20 cellular contexts compared by ENCODE assay signal in the genomic region with DNA sequence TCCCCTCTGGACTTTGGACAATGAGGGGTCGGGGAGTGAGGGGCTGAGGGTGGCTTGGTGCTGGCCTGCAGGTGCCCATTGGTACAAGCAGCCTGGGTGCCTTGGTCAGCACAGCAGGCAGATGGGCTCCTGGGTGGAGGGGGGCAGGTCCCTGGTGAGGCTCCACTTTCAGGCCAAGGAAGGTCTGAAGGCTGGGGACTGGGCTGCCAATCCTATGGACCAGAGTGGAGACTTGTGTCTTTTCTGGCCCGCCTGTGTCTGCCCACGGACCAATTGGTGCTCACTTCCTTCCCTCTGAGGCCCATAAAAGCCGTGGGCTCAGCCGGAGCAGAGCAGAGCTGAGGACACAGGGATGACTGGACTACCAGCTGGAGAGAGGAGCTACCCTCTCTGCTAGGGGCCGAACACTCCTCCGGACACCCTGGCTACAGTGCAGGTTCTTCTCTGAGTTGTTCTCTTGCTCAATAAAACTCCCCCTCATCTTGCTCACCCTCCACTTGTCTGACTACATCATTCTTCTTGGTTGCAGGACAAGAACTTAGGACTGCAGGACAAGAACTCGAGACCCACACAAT. TPM values are rescaled to one million over a fixed set of nuclear protein-coding genes. Genes with fewer than 3 reads are reported as not detected.
DNase-seq lines count a peak whose midpoint lies in the region; ATAC-seq and TF ChIP-seq lines count a peak whose summit lies in the region.
"Had no signal": no experiment of that assay in that cellular context is flagged by ENCODE, and none has a peak within 500 bp of the region (broad histone marks: within the 10 kb centered on the region; RNA-seq: fewer than 3 reads in every experiment).

No MANE protein-coding gene starts in this region.

- TF ChIP-seq CTCF in RWPE1 (conservative IDR thresholded peaks at IDR 0.05; ENCODE audit: low read depth) = no peak

- H3K9me3 Mint-ChIP-seq in stimulated activated naive CD8-positive, alpha-beta T cell treated with anti-CD3 and anti-CD28 coated beads, Interleukin-15, amount 100 ng/mL, for 72 hours = no peaks in the 10 kb centered on the region

- H3K27ac ChIP-seq in RWPE1 = no peak overlapping the region

- H3K4me1 Mint-ChIP-seq in stimulated activated naive CD8-positive, alpha-beta T cell treated with anti-CD3 and anti-CD28 coated beads, Interleukin-15, amount 100 ng/mL, for 72 hours = no peaks in the 10 kb centered on the region

- no peak overlapping the region for H3K4me3 Mint-ChIP-seq in stimulated activated naive CD8-positive, alpha-beta T cell treated with anti-CD3 and anti-CD28 coated beads, Interleukin-15, amount 100 ng/mL, for 72 hours
- H3K4me3 Mint-ChIP-seq: CD14-positive monocyte had no signal

- CTCF ChIA-PET in RWPE1 (lab: Yijun Ruan, JAX) = interaction anchor here (0.6 kb wide), 1 partner anchor 85 kb away, joined by 4 read pairs; no protein-coding TSS in a partner anchor

- no peak overlapping the region for H3K27ac Mint-ChIP-seq in stimulated activated naive CD8-positive, alpha-beta T cell treated with anti-CD3 and anti-CD28 coated beads, Interleukin-15, amount 100 ng/mL, for 72 hours
- H3K27ac Mint-ChIP-seq: CD14-positive monocyte had no signal

- POLR2A ChIA-PET in RWPE1 (lab: Yijun Ruan, JAX; ENCODE audit: low non-redundant PET) = no interaction called here

- intact Hi-C loops in left colon (cut with DNase I, micrococcal nuclease) = no loop called here

- no peak for DNase-seq in stimulated activated naive CD8-positive, alpha-beta T cell treated with anti-CD3 and anti-CD28 coated beads, Interleukin-15, Interleukin-2, amounts not matched to agents 100 U/mL and 50 U/mL, for 24 hours
- DNase-seq in stimulated activated naive CD8-positive, alpha-beta T cell treated with anti-CD3 and anti-CD28 coated beads, Interleukin-15, amount 100 ng/mL, for 72 hours = no peak
- DNase-seq in amniotic epithelial cell (ENCODE audit: low read depth) (peak; percentile 80), left colon (no peak), RWPE1 (ENCODE audit: low spot score) (no peak), KG1 (lab: John Stamatoyannopoulos, UW) (no peak), NCI-H187 (lab: John Stamatoyannopoulos, UW) (no peak), NCI-H345 (lab: John Stamatoyannopoulos, UW) (no peak)
- DNase-seq: 8988T, DMS79, HCEC 1CT, NCI-H1048, NCI-H1436, NCI-H2171 treated with DMSO at 0.1 percent for 48 hours, NCI-H510A, NCI-H774, OCI-M1 had no signal

- ATAC-seq in stimulated activated naive CD8-positive, alpha-beta T cell treated with anti-CD3 and anti-CD28 coated beads, Interleukin-15, Interleukin-2, amounts not matched to agents 100 U/mL and 50 U/mL, for 24 hours = peak; percentile 32
- no peak for ATAC-seq in stimulated activated naive CD8-positive, alpha-beta T cell treated with anti-CD3 and anti-CD28 coated beads, Interleukin-15, amount 100 ng/mL, for 72 hours
- peak; percentile 5 for ATAC-seq in left colon
- ATAC-seq: K562, SK-N-SH treated with all-trans-retinoic acid at 6 μM for 48 hours had no signal

- H3K27me3 Mint-ChIP-seq in stimulated activated naive CD8-positive, alpha-beta T cell treated with anti-CD3 and anti-CD28 coated beads, Interleukin-15, amount 100 ng/mL, for 72 hours = no peaks in the 10 kb centered on the region

RNA-seq across cellular contexts. Expression of a gene that starts 31.9 kb away (rescaled TPM):
- 10 to 100 TPM; 54.2 to 65.2 TPM for total RNA-seq in left colon
